21 cellular contexts compared by ENCODE assay signal in the genomic region with DNA sequence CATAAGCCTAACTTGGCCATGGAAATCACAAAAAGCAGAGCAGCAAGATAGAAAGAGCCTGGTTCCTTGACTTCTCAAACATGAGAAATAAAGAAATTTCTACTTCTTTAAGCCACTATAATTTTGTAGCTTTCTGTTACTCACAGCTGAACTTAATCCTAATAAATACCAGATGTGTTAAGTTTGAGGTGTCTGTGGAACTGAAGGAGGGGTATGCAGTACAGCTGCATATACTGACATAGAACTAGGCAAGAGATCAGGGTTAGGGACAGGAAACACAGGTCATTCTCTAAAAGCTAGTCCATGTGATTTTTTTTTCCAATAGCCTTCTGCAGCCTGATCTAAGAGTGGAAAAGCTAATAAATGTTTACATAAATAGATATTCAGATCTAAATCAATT.
DNase-seq lines count a peak whose midpoint lies in the region; ATAC-seq and TF ChIP-seq lines count a peak whose summit lies in the region.
"Had no signal": no experiment of that assay in that cellular context is flagged by ENCODE, and none has a peak within 500 bp of the region (broad histone marks: within the 10 kb centered on the region; RNA-seq: fewer than 3 reads in every experiment).

No MANE protein-coding gene starts in this region.

- no peak overlapping the region for H4K8ac ChIP-seq in H9 (replicated peaks; ENCODE audit: insufficient read length, low read depth, low read length)

- H3K14ac ChIP-seq in H9 (ENCODE audit: insufficient read depth, low read length) = no peak overlapping the region

- no peak overlapping the region for H3K27ac Mint-ChIP-seq in H9
- H3K27ac Mint-ChIP-seq: B cell, IgD-negative memory B cell had no signal

- H3K4me1 ChIP-seq in A673 (ENCODE audit: insufficient read depth, low read length, poor library complexity, severe bottlenecking) = peaks cover 13% of the 10 kb centered on the region
- H3K4me1 ChIP-seq in H9 (ENCODE audit: insufficient read depth, low read length) = no peaks in the 10 kb centered on the region
- H3K4me1 ChIP-seq: Peyer's patch, SJSA1 had no signal

- H3K18ac ChIP-seq in H9 (ENCODE audit: insufficient read length, low read depth, low read length) = no peak overlapping the region

- H3K4ac ChIP-seq in H9 (ENCODE audit: low read depth, low read length) = no peak overlapping the region

- no peaks in the 10 kb centered on the region; a peak in 1 of 5 replicates for H3K9me3 Mint-ChIP-seq in H9

- H3K4me3 ChIP-seq in A673 (ENCODE audit: low read depth, low read length, poor library complexity, severe bottlenecking) = no peak overlapping the region
- H3K4me3 ChIP-seq in HFF-Myc (replicated peaks; ENCODE audit: low read depth, low read length) = no peak overlapping the region
- H3K4me3 ChIP-seq in choroid plexus epithelial cell (ENCODE audit: low read depth, low read length) = no peak overlapping the region
- H3K4me3 ChIP-seq: Peyer's patch, SJSA1 had no signal

- no TSS peak for BruUV-seq in A673 (replicated peaks; lab: Mats Ljungman, UMichigan)

- no peaks in the 10 kb centered on the region for H3K36me3 Mint-ChIP-seq in H9 (ENCODE audit: insufficient read depth in 1 of 3, low read depth in 3 of 3)

- H2BK20ac ChIP-seq in H9 (ENCODE audit: low read depth, low read length, poor library complexity, severe bottlenecking) = no peak overlapping the region

- H3K27me3 ChIP-seq in A673 (replicated peaks; ENCODE audit: insufficient read depth, low read depth, low read length, poor library complexity) (no peaks in the 10 kb centered on the region), H9 (ENCODE audit: insufficient read depth, low read length) (no peaks in the 10 kb centered on the region)
- H3K27me3 ChIP-seq: Peyer's patch, SJSA1 had no signal

- H3K27me3 Mint-ChIP-seq in H9 (ENCODE audit: low read depth) = peaks cover 52% of the 10 kb centered on the region

- H2AK5ac ChIP-seq in H9 (ENCODE audit: insufficient read length, low read length) = no peak overlapping the region

- intact Hi-C loops in A673 (cut with micrococcal nuclease; ENCODE audit: unreplicated experiment) = no loop called here

- H3K4me2 ChIP-seq in H9 (ENCODE audit: insufficient read depth, insufficient read length, low read length) = no peak overlapping the region

- peak; percentile 17 for DNase-seq in A673 (ENCODE audit: low spot score)
- DNase-seq in HFF-Myc (ENCODE audit: extremely low read depth, low read depth) = peak; percentile 44
- peak; percentile 42 for DNase-seq in choroid plexus epithelial cell (ENCODE audit: low read depth)
- DNase-seq in fibroblast of the conjunctiva (ENCODE audit: low read depth) = peak; percentile 24
- no peak for DNase-seq in SIG-M5 treated with dmso at 0.1 percent for 504 hours (lab: John Stamatoyannopoulos, UW; ENCODE audit: unreplicated experiment)
- no peak for DNase-seq in H9
- DNase-seq in HPDE6-E6E7 (ENCODE audit: extremely low spot score) = no peak
- DNase-seq: DMS79, H7, NCI-H1105, NCI-H146, NCI-H2029 treated with DMSO at 0.1 percent for 48 hours, NCI-H226, NCI-H524 treated with DMSO at 0.1 percent for 48 hours, NCI-H82, Peyer's patch had no signal

- H3K4me3 Mint-ChIP-seq in H9 = no peak overlapping the region
- H3K4me3 Mint-ChIP-seq: B cell, IgD-negative memory B cell had no signal

- no peak overlapping the region for H3K56ac ChIP-seq in H9 (ENCODE audit: insufficient read length, low read depth, low read length)

- H3K9me3 ChIP-seq in A673 (ENCODE audit: low read depth, low read length, poor library complexity, severe bottlenecking) = no peaks in the 10 kb centered on the region
- no peaks in the 10 kb centered on the region for H3K9me3 ChIP-seq in H9 (ENCODE audit: control insufficient read depth, low read depth, low read length)
- H3K9me3 ChIP-seq: Peyer's patch, SJSA1 had no signal

- H3K4me1 Mint-ChIP-seq in H9 = peaks cover 22 to 27% of the 10 kb centered on the region in 2 experiments
- H3K4me1 Mint-ChIP-seq: B cell had no signal

- no peak overlapping the region for H2BK15ac ChIP-seq in H9 (ENCODE audit: low read depth, low read length)

- no peak overlapping the region for H4K91ac ChIP-seq in H9 (ENCODE audit: insufficient read length, low read depth, low read length)

- no peak for ATAC-seq in HG02973 (IDR thresholded peaks at IDR 0.05; ENCODE audit: unreplicated experiment)

- POLR2A ChIA-PET in A673 (lab: Charles Lee; ENCODE audit: low non-redundant PET) = no interaction called here

- no peak overlapping the region for H3T11ph ChIP-seq in H9 (ENCODE audit: low read length)

- no peak overlapping the region for H2BK120ac ChIP-seq in H9 (ENCODE audit: low read depth, low read length, poor library complexity, severe bottlenecking)

- H3K79me2 ChIP-seq in H9 (ENCODE audit: insufficient read depth, low read length) = no peaks in the 10 kb centered on the region

- H2AFZ ChIP-seq in H9 (ENCODE audit: low read length) = no peak overlapping the region

- no peak for TF ChIP-seq CTCF in A673 (conservative IDR thresholded peaks at IDR 0.05; ENCODE audit: low read depth, low read length)
- TF ChIP-seq CTCF in HFF-Myc (IDR thresholded peaks at IDR 0.05; ENCODE audit: low read depth, low read length, missing control alignments) = no peak
- no peak for TF ChIP-seq CTCF in choroid plexus epithelial cell (conservative IDR thresholded peaks at IDR 0.05; ENCODE audit: low read depth, low read length)
- no peak for TF ChIP-seq CTCF in H9 (conservative IDR thresholded peaks at IDR 0.05)

- H4K20me1 ChIP-seq in H9 (ENCODE audit: control insufficient read depth, insufficient read depth, insufficient read length) = no peaks in the 10 kb centered on the region

- H3K36me3 ChIP-seq in A673 (ENCODE audit: insufficient read depth, low read length, poor library complexity, severe bottlenecking) = no peaks in the 10 kb centered on the region
- H3K36me3 ChIP-seq: Peyer's patch had no signal

- H3K9ac ChIP-seq in H9 (ENCODE audit: extremely low read depth, insufficient read length, low read length) = no peak overlapping the region

- no peaks in the 10 kb centered on the region for H3K23me2 ChIP-seq in H9 (ENCODE audit: insufficient read length, low read depth, low read length, poor library complexity, severe bottlenecking)

- H3K23ac ChIP-seq in H9 (ENCODE audit: insufficient read length, low read depth, low read length) = no peak overlapping the region

- no peak overlapping the region for H3K27ac ChIP-seq in A673 (ENCODE audit: low read depth, low read length, poor library complexity, severe bottlenecking)
- H3K27ac ChIP-seq in H9 (ENCODE audit: insufficient read length, low read depth, low read length) = no peak overlapping the region
- H3K27ac ChIP-seq: 22Rv1, Peyer's patch, SJSA1 had no signal

- no peaks in the 10 kb centered on the region for H3K79me1 ChIP-seq in H9 (ENCODE audit: insufficient read depth, low read depth, low read length, poor library complexity, severe bottlenecking)

- CTCF ChIA-PET in A673 (lab: Charles Lee) = no interaction called here

- no peak overlapping the region for H4K5ac ChIP-seq in H9 (ENCODE audit: insufficient read length, low read depth, low read length)

- no peak overlapping the region for H2BK12ac ChIP-seq in H9 (ENCODE audit: insufficient read length, low read depth, low read length)

- no peak overlapping the region for H2BK5ac ChIP-seq in H9 (ENCODE audit: insufficient read length, low read length)

Comparison
In these comparisons a context has a peak if more than half of its experiments do, and no peak if none do; other contexts are left out.
1. DNase-seq: peak in A673 (single experiment), HFF-Myc (single experiment), choroid plexus epithelial cell (single experiment) and fibroblast of the conjunctiva (single experiment); none in SIG-M5 treated with dmso at 0.1 percent for 504 hours (single experiment), H9 (single experiment) and HPDE6-E6E7 (single experiment).